22 cellular contexts compared by ENCODE assay signal in genomic region chr4:40848981-40849380, GRCh38.
A peak's percentile ranks its signal among the peaks of the same experiment; 100 is the strongest.
DNase-seq lines count a peak whose midpoint lies in the region; TF ChIP-seq lines count a peak whose summit lies in the region.
"Had no signal": no experiment of that assay in that cellular context is flagged by ENCODE, and none has a peak within 500 bp of the region (broad histone marks: within the 10 kb centered on the region; RNA-seq: fewer than 3 reads in every experiment).

No MANE protein-coding gene starts in this region.

- CTCF ChIA-PET in MCF 10A (lab: Yijun Ruan, JAX): interaction anchor here (0.5 to 0.7 kb wide), 4 partner anchors 8 to 369 kb away, joined by 3 read pairs; no protein-coding TSS in a partner anchor

- H3K27ac ChIP-seq in breast epithelium: no peak overlapping the region
- H3K27ac ChIP-seq: ovary, upper lobe of right lung had no signal

- H3K4me3 Mint-ChIP-seq in MCF 10A (ENCODE audit: unreplicated experiment) (no peak overlapping the region), glutamatergic neuron (ENCODE audit: unreplicated experiment) (peak overlapping the region; percentile 1)
- H3K4me3 Mint-ChIP-seq: activated CD4-positive, alpha-beta memory T cell treated with anti-CD3 and anti-CD28 coated beads, Interleukin-2, amount 10 ng/mL, durations not matched to agents 7 days and 5 days; activated T-cell treated with anti-CD3 and anti-CD28 coated beads, Interleukin-2, amount 50 U/mL, for 24 hours; CD4-positive, alpha-beta T cell; central memory CD8-positive, alpha-beta T cell had no signal

- no peak for DNase-seq in MCF 10A (ENCODE audit: unreplicated experiment)
- no peak for DNase-seq in breast epithelium (ENCODE audit: low spot score in 2 of 2)
- DNase-seq in cardiac fibroblast (ENCODE audit: low read depth in 2 of 2): peak; percentile 22 to 51
- DNase-seq in glutamatergic neuron: no peak
- DNase-seq in superior temporal gyrus (ENCODE audit: extremely low spot score): peak; percentile 61
- no peak for DNase-seq in central memory CD4-positive, alpha-beta T cell
- DNase-seq in SKM-1 (lab: John Stamatoyannopoulos, UW; ENCODE audit: unreplicated experiment): no peak
- DNase-seq in NCI-H2029 treated with DMSO at 0.1 percent for 48 hours (lab: John Stamatoyannopoulos, UW): no peak
- DNase-seq: activated CD4-positive, alpha-beta memory T cell treated with anti-CD3 and anti-CD28 coated beads, Interleukin-2, amount 10 ng/mL, durations not matched to agents 7 days and 5 days; activated T-cell treated with anti-CD3 and anti-CD28 coated beads, Interleukin-2, amount 50 U/mL, for 24 hours; CD4-positive, alpha-beta T cell; DND-41; HCEC 1CT; left ventricle myocardium superior; NCI-H1105 treated with DMSO at 0.1 percent for 48 hours; NCI-H226; ovary; small intestine; SW 1271; upper lobe of right lung had no signal

- no peak for TF ChIP-seq CTCF in MCF 10A (IDR thresholded peaks at IDR 0.05; ENCODE audit: unreplicated experiment)
- no peak for TF ChIP-seq CTCF in breast epithelium (IDR thresholded peaks at IDR 0.05)
- no peak for TF ChIP-seq CTCF in cardiac fibroblast (IDR thresholded peaks at IDR 0.05; ENCODE audit: low read depth, low read length)
- TF ChIP-seq CTCF in glutamatergic neuron (IDR thresholded peaks at IDR 0.05; ENCODE audit: partially characterized antibody, unreplicated experiment): no peak

- no peaks in the 10 kb centered on the region for H3K9me3 ChIP-seq in breast epithelium
- H3K9me3 ChIP-seq: ovary, upper lobe of right lung had no signal

- H3K27ac Mint-ChIP-seq in MCF 10A (ENCODE audit: low read depth, unreplicated experiment) (peak overlapping the region; percentile 53), glutamatergic neuron (ENCODE audit: unreplicated experiment) (no peak overlapping the region)
- H3K27ac Mint-ChIP-seq: activated CD4-positive, alpha-beta memory T cell treated with anti-CD3 and anti-CD28 coated beads, Interleukin-2, amount 10 ng/mL, durations not matched to agents 7 days and 5 days; activated T-cell treated with anti-CD3 and anti-CD28 coated beads, Interleukin-2, amount 50 U/mL, for 24 hours; CD4-positive, alpha-beta T cell had no signal

- H3K9me3 Mint-ChIP-seq in MCF 10A (ENCODE audit: unreplicated experiment) (no peaks in the 10 kb centered on the region), glutamatergic neuron (ENCODE audit: unreplicated experiment) (peaks cover 3% of the 10 kb centered on the region)
- H3K9me3 Mint-ChIP-seq: activated CD4-positive, alpha-beta memory T cell treated with anti-CD3 and anti-CD28 coated beads, Interleukin-2, amount 10 ng/mL, durations not matched to agents 7 days and 5 days; activated naive CD4-positive, alpha-beta T cell treated with anti-CD3 and anti-CD28 coated beads, Interleukin-2, amount 50 U/mL, for 72 hours; activated T-cell treated with anti-CD3 and anti-CD28 coated beads, Interleukin-2, amount 50 U/mL, for 24 hours; CD4-positive, alpha-beta T cell; central memory CD8-positive, alpha-beta T cell had no signal

- intact Hi-C loops in MCF 10A (cut with micrococcal nuclease): no loop called here
- intact Hi-C loops in breast epithelium (cut with DNase I; ENCODE audit: low total_unique reads): no loop called here

- H3K4me3 ChIP-seq in breast epithelium: no peak overlapping the region
- H3K4me3 ChIP-seq in cardiac fibroblast (replicated peaks in 1 of 2; ENCODE audit: low read depth in 2 of 2, low read length in 2 of 2): no peak overlapping the region
- H3K4me3 ChIP-seq: ovary, upper lobe of right lung had no signal

- BruUV-seq in MCF 10A (replicated peaks; lab: Mats Ljungman, UMichigan): no TSS peak

- no peak for TF ChIP-seq POLR2A in breast epithelium (IDR thresholded peaks at IDR 0.05)

- H3K4me1 ChIP-seq in breast epithelium: peaks cover 0 to 4% of the 10 kb centered on the region in 2 donors
- H3K4me1 ChIP-seq: upper lobe of right lung had no signal

- H3K4me1 Mint-ChIP-seq in MCF 10A (ENCODE audit: insufficient read depth, unreplicated experiment): no peaks in the 10 kb centered on the region
- H3K4me1 Mint-ChIP-seq in glutamatergic neuron (ENCODE audit: low read depth, unreplicated experiment): peaks cover 8% of the 10 kb centered on the region
- H3K4me1 Mint-ChIP-seq: activated CD4-positive, alpha-beta memory T cell treated with anti-CD3 and anti-CD28 coated beads, Interleukin-2, amount 10 ng/mL, durations not matched to agents 7 days and 5 days; central memory CD8-positive, alpha-beta T cell had no signal

- H3K36me3 Mint-ChIP-seq in MCF 10A (ENCODE audit: insufficient read depth, unreplicated experiment): peaks cover 67% of the 10 kb centered on the region
- no peaks in the 10 kb centered on the region for H3K36me3 Mint-ChIP-seq in glutamatergic neuron (ENCODE audit: unreplicated experiment)
- H3K36me3 Mint-ChIP-seq: activated naive CD4-positive, alpha-beta T cell treated with anti-CD3 and anti-CD28 coated beads, Interleukin-2, amount 50 U/mL, for 72 hours had no signal

- no peaks in the 10 kb centered on the region for H3K27me3 ChIP-seq in breast epithelium
- H3K27me3 ChIP-seq: ovary, upper lobe of right lung had no signal

- H3K36me3 ChIP-seq in breast epithelium: no peaks in the 10 kb centered on the region
- H3K36me3 ChIP-seq: ovary, upper lobe of right lung had no signal

- H3K27me3 Mint-ChIP-seq in MCF 10A (ENCODE audit: insufficient read depth, unreplicated experiment): no peaks in the 10 kb centered on the region
- peaks cover 4% of the 10 kb centered on the region for H3K27me3 Mint-ChIP-seq in glutamatergic neuron (ENCODE audit: unreplicated experiment)

- POLR2A ChIA-PET in MCF 10A (lab: Yijun Ruan, JAX): no interaction called here

Comparison
In these comparisons a context has a peak if more than half of its experiments do, and no peak if none do; other contexts are left out.
1. DNase-seq: peak in cardiac fibroblast (2 of 2) and superior temporal gyrus (single experiment); none in MCF 10A (single experiment), breast epithelium (0 of 2), glutamatergic neuron (single experiment), central memory CD4-positive, alpha-beta T cell (single experiment), SKM-1 (single experiment) and NCI-H2029 treated with DMSO at 0.1 percent for 48 hours (single experiment).